8 cellular contexts compared by ENCODE assay signal in genomic region chr10:92574545-92575377, GRCh38. TPM values are rescaled to one million over a fixed set of nuclear protein-coding genes. Genes with fewer than 3 reads are reported as not detected.
A peak's percentile ranks its signal among the peaks of the same experiment; 100 is the strongest.
DNase-seq lines count a peak whose midpoint lies in the region; ATAC-seq and TF ChIP-seq lines count a peak whose summit lies in the region.

No MANE protein-coding gene starts in this region.

- WGBS in mammary epithelial cell (ENCODE audit: low coverage, missing lambda C conversion rate) = 4% methylated on average over 13 of the region's 22 CpGs
- WGBS in right lobe of liver (ENCODE audit: insufficient coverage, low coverage, low lambda C conversion rate, missing lambda C conversion rate) = 3% methylated on average over 21 of the region's 22 CpGs

- H3K4me1 ChIP-seq in ACC112 (ENCODE audit: control insufficient read depth, insufficient read depth, low read length, unreplicated experiment) (peaks cover 27% of the 10 kb centered on the region), mammary epithelial cell (ENCODE audit: insufficient read depth, low read length) (peaks cover 28% of the 10 kb centered on the region), right lobe of liver (peaks cover 0 to 15% (median 7%) of the 10 kb centered on the region in 4 donors), tibial artery (peaks cover 0 to 33% (median 21%) of the 10 kb centered on the region in 4 donors)

- in situ Hi-C loops in mammary epithelial cell (cut with MboI; ENCODE audit: low sequenced_read_pairs in 2 of 2) = loop anchor here (5.0 to 25.0 kb wide), 3 partner anchors 57 to 288 kb away; no protein-coding TSS in a partner anchor

- peak overlapping the region; percentile 99 for H3K4me2 ChIP-seq in mammary epithelial cell (ENCODE audit: insufficient read depth, low read depth, low read length)

- no peak for TF ChIP-seq POLR2A in right lobe of liver (IDR thresholded peaks at IDR 0.05)

- H3K27ac ChIP-seq in ACC112 (ENCODE audit: low read depth, low read length) = peak overlapping the region; percentile 72
- peak overlapping the region; percentile 77 for H3K27ac ChIP-seq in mammary epithelial cell (ENCODE audit: insufficient read depth, low read depth, low read length)
- peak overlapping the region; percentile 82 to 87 (median 84) for H3K27ac ChIP-seq in right lobe of liver
- peak overlapping the region; percentile 89 to 94 for H3K27ac ChIP-seq in tibial artery

- ATAC-seq in HG02870 (IDR thresholded peaks at IDR 0.05; ENCODE audit: unreplicated experiment) (peak; percentile 21), right lobe of liver (peak; percentile 9 to 19 (median 12))

- BruUV-seq in mammary epithelial cell (replicated peaks; lab: Mats Ljungman, UMichigan) = TSS peak; percentile 32

- H3K36me3 ChIP-seq in ACC112 (ENCODE audit: insufficient read depth, low read length) (no peaks in the 10 kb centered on the region), mammary epithelial cell (ENCODE audit: insufficient read depth, low read length) (no peaks in the 10 kb centered on the region), right lobe of liver (no peaks in the 10 kb centered on the region), tibial artery (peaks cover 0 to under 1% (median 0%) of the 10 kb centered on the region in 3 donors)

- intact Hi-C loops in mammary epithelial cell (cut with micrococcal nuclease) (loop anchor here (1.0 to 10.0 kb wide), 4 partner anchors 57 to 490 kb away; partner anchors contain the start of genes CPEB3 and MARCHF5), right lobe of liver (cut with DNase I) (loop anchor here (5.0 kb wide), 1 partner anchor 57 kb away; no protein-coding TSS in a partner anchor), tibial artery (cut with DNase I; ENCODE audit: low total_unique reads) (no loop called here)

- TF ChIP-seq CTCF in GM12874 (IDR thresholded peaks at IDR 0.05; ENCODE audit: insufficient read depth, low read depth, low read length) (peak; percentile 14; the same call in 1 of the 2 replicates), mammary epithelial cell (conservative IDR thresholded peaks at IDR 0.05 in 1 of 2, IDR thresholded peaks at IDR 0.05 in 1 of 2; ENCODE audit: extremely low read depth in 1 of 2, insufficient read depth in 1 of 2, low read depth in 1 of 2, low read length in 2 of 2) (peak; percentile 21 to 54), right lobe of liver (IDR thresholded peaks at IDR 0.05) (peak in 1 of 4 donors; percentile 12), tibial artery (IDR thresholded peaks at IDR 0.05) (no peak)

- dilution Hi-C loops in mammary epithelial cell (cut with HindIII; ENCODE audit: low sequenced_read_pairs) = no loop called here

- no peaks in the 10 kb centered on the region for H3K27me3 ChIP-seq in ACC112 (ENCODE audit: insufficient read depth, low read length)
- H3K27me3 ChIP-seq in mammary epithelial cell (ENCODE audit: insufficient read depth, low read length) = no peaks in the 10 kb centered on the region
- no peaks in the 10 kb centered on the region for H3K27me3 ChIP-seq in right lobe of liver
- no peaks in the 10 kb centered on the region for H3K27me3 ChIP-seq in tibial artery

- DNase-seq in NCI-H748 treated with DMSO at 0.1 percent for 48 hours (lab: John Stamatoyannopoulos, UW) (peak; percentile 65), mammary epithelial cell (peak; percentile 28), right lobe of liver (no peak), tibial artery (no peak)
- DNase-seq in effector CD4-positive, alpha-beta T cell = no peak

- CTCF ChIA-PET in mammary epithelial cell (lab: Charles Lee; ENCODE audit: low non-redundant PET) = interaction anchor here (0.6 to 1.0 kb wide), 3 partner anchors 11 to 165 kb away, joined by 4 to 13 read pairs (median 7); no protein-coding TSS in a partner anchor

- peak overlapping the region; percentile 92 for H3K9ac ChIP-seq in mammary epithelial cell (ENCODE audit: insufficient read depth, low read length)

- H3K79me2 ChIP-seq in ACC112 (ENCODE audit: control insufficient read depth, insufficient read depth, low read length, unreplicated experiment) = peaks cover 34% of the 10 kb centered on the region
- H3K79me2 ChIP-seq in mammary epithelial cell (ENCODE audit: insufficient read depth, low read length) = peaks cover 36% of the 10 kb centered on the region

- peak overlapping the region; percentile 84 for H2AFZ ChIP-seq in ACC112 (ENCODE audit: low read length, unreplicated experiment)
- peak overlapping the region; percentile 100 for H2AFZ ChIP-seq in mammary epithelial cell (ENCODE audit: low read depth, low read length)

- no peaks in the 10 kb centered on the region for H4K20me1 ChIP-seq in mammary epithelial cell (ENCODE audit: insufficient read depth, low read length)

- H3K9me3 ChIP-seq in mammary epithelial cell (replicated peaks; ENCODE audit: insufficient read depth, low read length) = no peaks in the 10 kb centered on the region
- no peaks in the 10 kb centered on the region for H3K9me3 ChIP-seq in right lobe of liver
- no peaks in the 10 kb centered on the region for H3K9me3 ChIP-seq in tibial artery

- H3K4me3 ChIP-seq in ACC112 (ENCODE audit: low read depth, low read length) (peak overlapping the region; percentile 92), mammary epithelial cell (replicated peaks in 1 of 3; ENCODE audit: insufficient read depth in 1 of 3, low read depth in 2 of 3, low read length in 3 of 3) (peak overlapping the region; percentile 78 to 97 (median 92)), right lobe of liver (peak overlapping the region; percentile 76 to 96 (median 93)), tibial artery (peak overlapping the region; percentile 89 to 90)

RNA-seq across cellular contexts. Expression of gene IDE, which starts 0.9 kb away (rescaled TPM):
- total RNA-seq in mammary epithelial cell (10 to 100 TPM; 27.8 to 37.8 TPM), right lobe of liver (10 to 100 TPM; 25.6 to 31.4 (median 29.2) TPM)
- 13.1 TPM for polyA plus RNA-seq in mammary epithelial cell
- polyA minus RNA-seq in mammary epithelial cell = 78.4 TPM

RNA-seq across cellular contexts. Expression of gene KIF11, which starts 18.2 kb away (rescaled TPM):
- total RNA-seq in mammary epithelial cell (10 to 100 TPM in 1 of 2 donors, 1 to 10 TPM in 1; 2.7 to 22.4 TPM), right lobe of liver (1 to 10 TPM in 1 of 6 experiments, under 1 TPM in 5; 0.35 to 1.4 (median 0.83) TPM)
- 9.4 TPM for polyA plus RNA-seq in mammary epithelial cell
- polyA minus RNA-seq in mammary epithelial cell = 8.4 TPM

Comparison
In these comparisons a context has a peak if more than half of its experiments do, and no peak if none do; other contexts are left out.
1. CTCF ChIP-seq: peak in GM12874 (single experiment) and mammary epithelial cell (2 of 2); none in tibial artery (0 of 2).
2. DNase-seq: peak in NCI-H748 treated with DMSO at 0.1 percent for 48 hours (single experiment) and mammary epithelial cell (single experiment); none in right lobe of liver (0 of 3), tibial artery (0 of 2) and effector CD4-positive, alpha-beta T cell (single experiment).
3. Peak in every context shown above with its lines, with median percentiles within 50 percentile points of each other: H3K27ac ChIP-seq and H3K4me3 ChIP-seq.